18 cellular contexts compared by ENCODE assay signal in the genomic region with DNA sequence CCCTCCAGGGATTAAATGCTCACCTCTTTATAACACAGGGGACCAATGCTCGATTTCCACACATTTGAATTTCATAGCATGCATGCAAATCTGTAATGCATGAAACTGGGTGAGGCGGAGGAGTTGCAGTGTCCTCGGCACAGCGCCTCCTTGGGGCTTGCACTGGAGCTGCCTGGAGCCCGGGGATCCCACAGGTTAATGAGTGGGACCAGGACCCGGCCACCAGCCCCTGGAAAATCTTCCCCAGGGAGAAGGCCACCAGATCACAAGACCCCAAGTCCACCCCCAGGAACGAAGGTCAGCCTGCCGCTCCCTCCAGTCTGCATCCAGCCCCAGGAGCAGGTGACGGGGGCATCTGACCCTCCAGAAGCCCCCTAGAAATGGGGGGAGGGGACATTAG.
A peak's percentile ranks its signal among the peaks of the same experiment; 100 is the strongest.
DNase-seq lines count a peak whose midpoint lies in the region; ATAC-seq, FAIRE-seq and TF ChIP-seq lines count a peak whose summit lies in the region.
"Had no signal": no experiment of that assay in that cellular context is flagged by ENCODE, and none has a peak within 500 bp of the region (broad histone marks: within the 10 kb centered on the region; RNA-seq: fewer than 3 reads in every experiment).

No MANE protein-coding gene starts in this region.

- TF ChIP-seq CTCF in GM12873 (IDR thresholded peaks at IDR 0.05; ENCODE audit: insufficient read depth, low read depth, low read length, missing control alignments) (peak; percentile 30), endothelial cell of umbilical vein (IDR thresholded peaks at IDR 0.05; ENCODE audit: extremely low read depth in 1 of 2, insufficient read depth in 1 of 2, low read depth in 1 of 2, low read length in 2 of 2) (peak; percentile 6 to 25), osteocyte (IDR thresholded peaks at IDR 0.05) (peak; percentile 42)

- H3K9ac ChIP-seq in NT2/D1 (ENCODE audit: insufficient read length, low read depth) (peak overlapping the region; percentile 13), endothelial cell of umbilical vein (replicated peaks; ENCODE audit: extremely low read depth, insufficient read depth, low read length) (no peak overlapping the region)

- dilution Hi-C loops in endothelial cell of umbilical vein (cut with MboI; ENCODE audit: extremely low pct_ligation_motif_present, low sequenced_read_pairs): no loop called here

- H3K36me3 Mint-ChIP-seq in osteocyte (ENCODE audit: unreplicated experiment): no peaks in the 10 kb centered on the region
- H3K36me3 Mint-ChIP-seq: natural killer cell treated with Interleukin-12 subunit alpha and Interleukin-12 subunit beta and Interleukin-15 and Interleukin-18, amount 100 ng/mL, for 72 hours had no signal

- H3K9me1 ChIP-seq in endothelial cell of umbilical vein (replicated peaks; ENCODE audit: control insufficient read depth, extremely low read depth, insufficient read depth, low read length): no peaks in the 10 kb centered on the region

- H3K9me3 Mint-ChIP-seq in osteocyte (ENCODE audit: unreplicated experiment): no peaks in the 10 kb centered on the region
- H3K9me3 Mint-ChIP-seq: activated B cell treated with CpG ODN at 0.5 μM for 24 hours; natural killer cell treated with Interleukin-12 subunit alpha and Interleukin-12 subunit beta and Interleukin-15 and Interleukin-18, amount 100 ng/mL, for 72 hours had no signal

- intact Hi-C loops in endothelial cell of umbilical vein (cut with micrococcal nuclease): no loop called here

- H3K4me1 ChIP-seq in NT2/D1 (ENCODE audit: insufficient read depth, insufficient read length): peaks cover 11% of the 10 kb centered on the region
- peaks cover 7% of the 10 kb centered on the region for H3K4me1 ChIP-seq in endothelial cell of umbilical vein (ENCODE audit: control insufficient read depth, extremely low read depth, insufficient read depth, low read length)

- no peak overlapping the region for H3K4me3 Mint-ChIP-seq in osteocyte (ENCODE audit: unreplicated experiment)
- H3K4me3 Mint-ChIP-seq: activated B cell treated with CpG ODN at 0.5 μM for 24 hours; natural killer cell treated with Interleukin-12 subunit alpha and Interleukin-12 subunit beta and Interleukin-15 and Interleukin-18, amount 100 ng/mL, for 72 hours had no signal

- FAIRE-seq in endothelial cell of umbilical vein (lab: Jason Lieb, UNC): no peak

- H3K4me2 ChIP-seq in endothelial cell of umbilical vein (ENCODE audit: insufficient read depth, low read length): no peak overlapping the region

- peaks cover 2% of the 10 kb centered on the region for H3K27me3 Mint-ChIP-seq in osteocyte (ENCODE audit: unreplicated experiment)
- H3K27me3 Mint-ChIP-seq: activated B cell treated with CpG ODN at 0.5 μM for 24 hours; natural killer cell treated with Interleukin-12 subunit alpha and Interleukin-12 subunit beta and Interleukin-15 and Interleukin-18, amount 100 ng/mL, for 72 hours had no signal

- BruUV-seq in endothelial cell of umbilical vein (replicated peaks; lab: Mats Ljungman, UMichigan): no TSS peak

- H3K27ac ChIP-seq in endothelial cell of umbilical vein (ENCODE audit: insufficient read depth, low read depth, low read length): no peak overlapping the region
- H3K27ac ChIP-seq: skin epidermis, testis had no signal

- H3K4me3 ChIP-seq in NT2/D1 (ENCODE audit: insufficient read length, low read depth): no peak overlapping the region
- no peak overlapping the region for H3K4me3 ChIP-seq in endothelial cell of umbilical vein (replicated peaks in 1 of 3; ENCODE audit: insufficient read depth in 1 of 3, low read depth in 1 of 3, low read length in 3 of 3)
- H3K4me3 ChIP-seq: heart left ventricle, skin epidermis, testis had no signal

- no peak for DNase-seq in NT2/D1 (ENCODE audit: low read depth, low spot score)
- DNase-seq in endothelial cell of umbilical vein (ENCODE audit: low read depth, low spot score): no peak
- no peak for DNase-seq in osteocyte (ENCODE audit: extremely low spot score, unreplicated experiment)
- no peak for DNase-seq in NCI-H524 (lab: John Stamatoyannopoulos, UW)
- DNase-seq: activated B cell treated with CpG ODN at 0.5 μM for 24 hours; activated T-cell treated with anti-CD3 and anti-CD28 coated beads, Interleukin-2, amount 50 U/mL, for 1 hour; effector CD4-positive, alpha-beta T cell; heart left ventricle; MV-4-11; NCI-H446 treated with DMSO at 0.1 percent for 48 hours; testis had no signal

- H3K9me3 ChIP-seq in NT2/D1 (ENCODE audit: insufficient read depth, low read length) (no peaks in the 10 kb centered on the region), endothelial cell of umbilical vein (replicated peaks; ENCODE audit: control insufficient read depth, insufficient read depth, low read length) (no peaks in the 10 kb centered on the region)
- H3K9me3 ChIP-seq: heart left ventricle, testis had no signal

- H4K20me1 ChIP-seq in endothelial cell of umbilical vein (replicated peaks; ENCODE audit: control insufficient read depth, extremely low read depth, insufficient read depth, low read length): no peaks in the 10 kb centered on the region

- no peaks in the 10 kb centered on the region for H3K27me3 ChIP-seq in NT2/D1 (ENCODE audit: insufficient read depth, insufficient read length)
- peaks cover 3 to 8% of the 10 kb centered on the region in 2 experiments for H3K27me3 ChIP-seq in endothelial cell of umbilical vein (ENCODE audit: control insufficient read depth in 2 of 2, insufficient read depth in 2 of 2, low read length in 2 of 2)
- H3K27me3 ChIP-seq: heart left ventricle, testis had no signal

- H3K4me1 Mint-ChIP-seq in osteocyte (ENCODE audit: unreplicated experiment): peaks cover 23% of the 10 kb centered on the region
- H3K4me1 Mint-ChIP-seq: activated B cell treated with CpG ODN at 0.5 μM for 24 hours had no signal

- no peaks in the 10 kb centered on the region for H3K79me2 ChIP-seq in endothelial cell of umbilical vein (ENCODE audit: control insufficient read depth, insufficient read depth, low read length)

- POLR2A ChIA-PET in endothelial cell of umbilical vein (lab: Charles Lee): no interaction called here

- H2AFZ ChIP-seq in endothelial cell of umbilical vein (ENCODE audit: low read depth, low read length): no peak overlapping the region

- H3K36me3 ChIP-seq in NT2/D1 (ENCODE audit: insufficient read depth, insufficient read length, low read length): peaks cover 4% of the 10 kb centered on the region
- H3K36me3 ChIP-seq in endothelial cell of umbilical vein (ENCODE audit: control insufficient read depth in 2 of 2, extremely low read depth in 1 of 2, insufficient read depth in 2 of 2, low read length in 2 of 2): no peaks in the 10 kb centered on the region
- H3K36me3 ChIP-seq: heart left ventricle had no signal

- TF ChIP-seq POLR2A in endothelial cell of umbilical vein (IDR thresholded peaks at IDR 0.05; ENCODE audit: low read depth, low read length): no peak

- CTCF ChIA-PET in endothelial cell of umbilical vein (lab: Charles Lee): no interaction called here

- ATAC-seq in GM19351 (IDR thresholded peaks at IDR 0.05; ENCODE audit: unreplicated experiment) (no peak), GM21529 (IDR thresholded peaks at IDR 0.05; ENCODE audit: unreplicated experiment) (no peak), HG02885 (IDR thresholded peaks at IDR 0.05; ENCODE audit: poor library complexity, unreplicated experiment) (no peak)
- ATAC-seq: heart left ventricle; natural killer cell treated with Interleukin-12 subunit alpha and Interleukin-12 subunit beta and Interleukin-15 and Interleukin-18, amount 100 ng/mL, for 72 hours; Right ventricle myocardium inferior had no signal

- H3K27ac Mint-ChIP-seq in osteocyte (ENCODE audit: unreplicated experiment): no peak overlapping the region
- H3K27ac Mint-ChIP-seq: activated B cell treated with CpG ODN at 0.5 μM for 24 hours; natural killer cell treated with Interleukin-12 subunit alpha and Interleukin-12 subunit beta and Interleukin-15 and Interleukin-18, amount 100 ng/mL, for 72 hours had no signal

TF ChIP-seq in endothelial cell of umbilical vein, 7 proteins besides CTCF, POLR2A, EP300 and RAD21:
- TF ChIP-seq POLR2AphosphoS5 (IDR thresholded peaks at IDR 0.05; ENCODE audit: insufficient read depth, low read depth, low read length) (no peak), FOS (IDR thresholded peaks at IDR 0.05; ENCODE audit: borderline replicate concordance, insufficient read depth, low read length) (no peak), MYC (IDR thresholded peaks at IDR 0.05; ENCODE audit: low read depth, low read length) (no peak), GATA2 (IDR thresholded peaks at IDR 0.05; ENCODE audit: insufficient read depth, insufficient read length, low read depth, low read length) (no peak), JUN (IDR thresholded peaks at IDR 0.05; ENCODE audit: borderline replicate concordance, insufficient read depth, insufficient read length, low read depth) (no peak)
- TF ChIP-seq, protein P1, sequence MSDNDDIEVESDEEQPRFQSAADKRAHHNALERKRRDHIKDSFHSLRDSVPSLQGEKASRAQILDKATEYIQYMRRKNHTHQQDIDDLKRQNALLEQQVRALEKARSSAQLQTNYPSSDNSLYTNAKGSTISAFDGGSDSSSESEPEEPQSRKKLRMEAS (IDR thresholded peaks at IDR 0.05; ENCODE audit: insufficient read depth, insufficient read length): no peak
